26 cellular contexts compared by ENCODE assay signal in genomic region chr6:53353624-53354023, GRCh38. TPM values are rescaled to one million over a fixed set of nuclear protein-coding genes. Genes with fewer than 3 reads are reported as not detected.
DNase-seq lines count a peak whose midpoint lies in the region; ATAC-seq, FAIRE-seq and TF ChIP-seq lines count a peak whose summit lies in the region.
"Had no signal": no experiment of that assay in that cellular context is flagged by ENCODE, and none has a peak within 500 bp of the region (broad histone marks: within the 10 kb centered on the region; RNA-seq: fewer than 3 reads in every experiment).

No MANE protein-coding gene starts in this region.

- H3K9me3 ChIP-seq in mammary epithelial cell (replicated peaks; ENCODE audit: insufficient read depth, low read length) (no peaks in the 10 kb centered on the region), H1 (ENCODE audit: insufficient read depth in 2 of 2, low read depth in 1 of 2, low read length in 1 of 2) (no peaks in the 10 kb centered on the region)
- H3K9me3 ChIP-seq: BE2C; BLaER1 treated with 17β-estradiol and CSF1 and Interleukin-3, amounts not matched to agents 10 nM and 100 nM had no signal

- H3K4me1 Mint-ChIP-seq in MCF 10A (ENCODE audit: insufficient read depth, unreplicated experiment), result peaks cover 15% of the 10 kb centered on the region

- no peak overlapping the region for H4K5ac ChIP-seq in H1 (ENCODE audit: insufficient read length, low read depth, low read length)

- FAIRE-seq in H1 (lab: Jason Lieb, UNC), result no peak
- FAIRE-seq: A204.1, D721Med, GM12878, GM19239 had no signal

- no peak overlapping the region for H4K91ac ChIP-seq in H1 (replicated peaks; ENCODE audit: insufficient read length, low read length)

- TF ChIP-seq CTCF in MCF 10A (IDR thresholded peaks at IDR 0.05; ENCODE audit: unreplicated experiment) (no peak), mammary epithelial cell (conservative IDR thresholded peaks at IDR 0.05 in 1 of 2, IDR thresholded peaks at IDR 0.05 in 1 of 2; ENCODE audit: extremely low read depth in 1 of 2, insufficient read depth in 1 of 2, low read depth in 1 of 2, low read length in 2 of 2) (no peak), H1 (IDR thresholded peaks at IDR 0.05; ENCODE audit: control extremely low read depth in 1 of 3, insufficient read depth in 1 of 3, low read depth in 1 of 3, low read length in 3 of 3) (no peak), fibroblast of villous mesenchyme (IDR thresholded peaks at IDR 0.05; ENCODE audit: insufficient read depth, low read depth, low read length) (no peak), foreskin fibroblast (IDR thresholded peaks at IDR 0.05; ENCODE audit: low read depth, low read length) (no peak)

- H3K23me2 ChIP-seq in H1 (ENCODE audit: low read depth, low read length), result peaks cover 3% of the 10 kb centered on the region; the same call in 1 of the 2 replicates

- no peak overlapping the region for H2BK5ac ChIP-seq in H1 (ENCODE audit: low read depth, low read length)

- ATAC-seq in HG03159 (IDR thresholded peaks at IDR 0.05; ENCODE audit: unreplicated experiment), result no peak
- ATAC-seq: GM12878, GM23338 had no signal

- H3K4me3 ChIP-seq in mammary epithelial cell (replicated peaks in 1 of 3; ENCODE audit: insufficient read depth in 1 of 3, low read depth in 2 of 3, low read length in 3 of 3) (no peak overlapping the region), H1 (ENCODE audit: extremely low read depth in 1 of 4, insufficient read depth in 2 of 4, low read depth in 3 of 4, low read length in 4 of 4) (no peak overlapping the region), fibroblast of villous mesenchyme (ENCODE audit: low read depth, low read length) (no peak overlapping the region), foreskin fibroblast (ENCODE audit: low read depth in 1 of 2, low read length in 2 of 2) (no peak overlapping the region)
- H3K4me3 ChIP-seq: BLaER1 treated with 17β-estradiol and CSF1 and Interleukin-3, amounts not matched to agents 10 nM and 100 nM; GM12878; GM23338 had no signal

- no peak overlapping the region for H3K4me2 ChIP-seq in mammary epithelial cell (ENCODE audit: insufficient read depth, low read depth, low read length)
- H3K4me2 ChIP-seq in H1 (ENCODE audit: insufficient read depth in 1 of 2, low read depth in 2 of 2, low read length in 2 of 2), result no peak overlapping the region
- H3K4me2 ChIP-seq: BLaER1 treated with 17β-estradiol and CSF1 and Interleukin-3, amounts not matched to agents 10 nM and 100 nM; GM23338 had no signal

- no peaks in the 10 kb centered on the region for H3K27me3 Mint-ChIP-seq in MCF 10A (ENCODE audit: insufficient read depth, unreplicated experiment)
- H3K27me3 Mint-ChIP-seq: CD4-positive, alpha-beta T cell had no signal

- peaks cover 8% of the 10 kb centered on the region for H3K36me3 Mint-ChIP-seq in MCF 10A (ENCODE audit: insufficient read depth, unreplicated experiment)
- H3K36me3 Mint-ChIP-seq: CD14-positive monocyte had no signal

- 100% methylated on average over 1 of the region's 1 CpG for WGBS in mammary epithelial cell (ENCODE audit: low coverage, missing lambda C conversion rate)
- WGBS in H1 (ENCODE audit: extremely low coverage in 1 of 2, insufficient coverage in 1 of 2, insufficient read length in 1 of 2, insufficient replicate concordance in 2 of 2, low coverage in 1 of 2, low lambda C conversion rate in 2 of 2, missing lambda C conversion rate in 1 of 2), 2 experiments, result 95% methylated on average over 1 of the region's 1 CpG; no CpG with 5 or more reads in 1 of the 2 experiments

- dilution Hi-C loops in mammary epithelial cell (cut with HindIII; ENCODE audit: low sequenced_read_pairs), result no loop called here

- H3K79me2 ChIP-seq in mammary epithelial cell (ENCODE audit: insufficient read depth, low read length) (peaks cover 1% of the 10 kb centered on the region), H1 (ENCODE audit: control insufficient read depth in 1 of 2, insufficient read depth in 2 of 2, low read length in 2 of 2) (no peaks in the 10 kb centered on the region)

- H2AFZ ChIP-seq in mammary epithelial cell (ENCODE audit: low read depth, low read length) (no peak overlapping the region), H1 (ENCODE audit: low read length) (no peak overlapping the region)
- H2AFZ ChIP-seq: GM23338 had no signal

- POLR2A ChIA-PET in MCF 10A (lab: Yijun Ruan, JAX) (interaction anchor here (1.1 kb wide), 1 partner anchor 93 kb away, joined by 3 read pairs; no protein-coding TSS in a partner anchor), H1 (lab: Charles Lee; ENCODE audit: partially characterized antibody) (no interaction called here)

- H3K4ac ChIP-seq in H1 (replicated peaks; ENCODE audit: insufficient read length, low read depth, low read length), result no peak overlapping the region

- H3K4me3 Mint-ChIP-seq in MCF 10A (ENCODE audit: unreplicated experiment), result no peak overlapping the region
- H3K4me3 Mint-ChIP-seq: CD14-positive monocyte; CD4-positive, alpha-beta T cell; GM23338 had no signal

- in situ Hi-C loops in mammary epithelial cell (cut with MboI; ENCODE audit: low sequenced_read_pairs in 2 of 2), result no loop called here

- H2BK12ac ChIP-seq in H1 (ENCODE audit: low read depth, low read length), result no peak overlapping the region

- TF ChIP-seq RAD21 in H1 (IDR thresholded peaks at IDR 0.05 in 1 of 2, conservative IDR thresholded peaks at IDR 0.05 in 1 of 2; ENCODE audit: low read depth in 2 of 2, low read length in 2 of 2), result no peak

- H3K9ac ChIP-seq in mammary epithelial cell (ENCODE audit: insufficient read depth, low read length) (no peak overlapping the region), H1 (replicated peaks in 1 of 4; ENCODE audit: extremely low read depth in 1 of 4, low read depth in 3 of 4, low read length in 3 of 4) (no peak overlapping the region)
- H3K9ac ChIP-seq: BLaER1 treated with 17β-estradiol and CSF1 and Interleukin-3, amounts not matched to agents 10 nM and 100 nM had no signal

- DNase-seq in MCF 10A (ENCODE audit: unreplicated experiment) (peak; percentile 47), mammary epithelial cell (no peak), H1 (ENCODE audit: low read depth in 1 of 2, low spot score in 2 of 2) (no peak), fibroblast of villous mesenchyme (ENCODE audit: low read depth) (peak; percentile 21), foreskin fibroblast (no peak), AG20443 (ENCODE audit: low spot score) (no peak)
- no peak for DNase-seq in stimulated activated CD4-positive, alpha-beta T cell treated with anti-CD3 and anti-CD28 coated beads, Interleukin-4, amount 100 ng/mL, for 1 hour
- DNase-seq: AML-193; BE2C; CD4-positive, alpha-beta T cell; CD8-positive, alpha-beta memory T cell; DMS 273 treated with DMSO at 0.1 percent for 48 hours; DMS79; EL; GDM1; H7; HCEC 1CT had no signal

- no peak overlapping the region for H3K27ac Mint-ChIP-seq in MCF 10A (ENCODE audit: low read depth, unreplicated experiment)
- H3K27ac Mint-ChIP-seq: CD14-positive monocyte; CD4-positive, alpha-beta T cell; GM23338 had no signal

- H3K79me1 ChIP-seq in H1 (ENCODE audit: low read depth, low read length), result no peaks in the 10 kb centered on the region

- no peak overlapping the region for H2BK20ac ChIP-seq in H1 (ENCODE audit: low read length)

- intact Hi-C loops in MCF 10A (cut with micrococcal nuclease) (no loop called here), mammary epithelial cell (cut with micrococcal nuclease) (no loop called here)

- no peak for TF ChIP-seq POLR2A in H1 (IDR thresholded peaks at IDR 0.05; ENCODE audit: control extremely low read depth in 1 of 2, low read depth in 2 of 2, low read length in 2 of 2)

- no peak overlapping the region for H3K18ac ChIP-seq in H1 (ENCODE audit: extremely low read depth, low read length)

- H2BK120ac ChIP-seq in H1 (replicated peaks; ENCODE audit: low read depth, low read length), result no peak overlapping the region

- H3K27ac ChIP-seq in mammary epithelial cell (ENCODE audit: insufficient read depth, low read depth, low read length) (no peak overlapping the region), H1 (ENCODE audit: low read depth, low read length) (no peak overlapping the region)
- H3K27ac ChIP-seq: 22Rv1; BLaER1 treated with 17β-estradiol and CSF1 and Interleukin-3, amounts not matched to agents 10 nM and 100 nM had no signal

- no peak for TF ChIP-seq EP300 in H1 (IDR thresholded peaks at IDR 0.05; ENCODE audit: borderline replicate concordance in 1 of 2, low read depth in 2 of 2, low read length in 2 of 2)

- no peak overlapping the region for H3K23ac ChIP-seq in H1 (ENCODE audit: insufficient read length)

- no peaks in the 10 kb centered on the region for H3K36me3 ChIP-seq in mammary epithelial cell (ENCODE audit: insufficient read depth, low read length)
- H3K36me3 ChIP-seq in H1 (ENCODE audit: control insufficient read depth in 2 of 4, insufficient read depth in 4 of 4, low read length in 3 of 4), result no peaks in the 10 kb centered on the region
- H3K36me3 ChIP-seq: BE2C; BLaER1 treated with 17β-estradiol and CSF1 and Interleukin-3, amounts not matched to agents 10 nM and 100 nM had no signal

- CTCF ChIA-PET in MCF 10A (lab: Yijun Ruan, JAX) (interaction anchor here (0.7 to 1.0 kb wide), 3 partner anchors 58 to 140 kb away, joined by 3 read pairs; no protein-coding TSS in a partner anchor), mammary epithelial cell (lab: Charles Lee; ENCODE audit: low non-redundant PET) (no interaction called here), H1 (lab: Charles Lee; ENCODE audit: partially characterized antibody) (no interaction called here)

- H4K20me1 ChIP-seq in mammary epithelial cell (ENCODE audit: insufficient read depth, low read length) (no peaks in the 10 kb centered on the region), H1 (replicated peaks in 1 of 2; ENCODE audit: control insufficient read depth in 1 of 2, insufficient read depth in 2 of 2, low read length in 2 of 2) (no peaks in the 10 kb centered on the region)
- H4K20me1 ChIP-seq: BLaER1 treated with 17β-estradiol and CSF1 and Interleukin-3, amounts not matched to agents 10 nM and 100 nM had no signal

- no peaks in the 10 kb centered on the region for H3K9me3 Mint-ChIP-seq in MCF 10A (ENCODE audit: unreplicated experiment)
- H3K9me3 Mint-ChIP-seq: CD14-positive monocyte; CD4-positive, alpha-beta T cell; CD8-positive, alpha-beta memory T cell; GM23338 had no signal

- no peak overlapping the region for H2BK15ac ChIP-seq in H1 (ENCODE audit: low read length)

- no peaks in the 10 kb centered on the region for H3K27me3 ChIP-seq in mammary epithelial cell (ENCODE audit: insufficient read depth, low read length)
- peaks cover 0 to 11% (median 7%) of the 10 kb centered on the region in 4 experiments; a peak in 4 of 7 replicates for H3K27me3 ChIP-seq in H1 (replicated peaks in 1 of 4; ENCODE audit: control insufficient read depth in 3 of 4, extremely low read depth in 1 of 4, insufficient read depth in 3 of 4, low read length in 3 of 4)
- H3K27me3 ChIP-seq: BE2C; BLaER1 treated with 17β-estradiol and CSF1 and Interleukin-3, amounts not matched to agents 10 nM and 100 nM had no signal

- peaks cover 3% of the 10 kb centered on the region for H3K4me1 ChIP-seq in mammary epithelial cell (ENCODE audit: insufficient read depth, low read length)
- H3K4me1 ChIP-seq in H1 (replicated peaks in 1 of 4; ENCODE audit: control insufficient read depth in 3 of 4, insufficient read depth in 4 of 4, low read length in 3 of 4), result peaks cover 0 to 4% (median 0%) of the 10 kb centered on the region in 4 experiments; a peak in 2 of 7 replicates

- BruUV-seq in MCF 10A (replicated peaks; lab: Mats Ljungman, UMichigan) (no TSS peak), mammary epithelial cell (replicated peaks; lab: Mats Ljungman, UMichigan) (no TSS peak)

- H3K14ac ChIP-seq in H1 (ENCODE audit: insufficient read length), result no peak overlapping the region

- H3K56ac ChIP-seq in H1 (replicated peaks; ENCODE audit: insufficient read length, low read depth, low read length), result peak overlapping the region; percentile 17

- no peak overlapping the region for H2AK5ac ChIP-seq in H1 (ENCODE audit: low read depth, low read length)

- no peak overlapping the region for H4K8ac ChIP-seq in H1 (ENCODE audit: extremely low read depth, insufficient read depth, low read length)

RNA-seq across cellular contexts. Expression of gene ELOVL5, which starts 4.9 kb away (rescaled TPM):
- total RNA-seq in MCF 10A (2022) (56.6 and 58.3 TPM in 2 replicates), mammary epithelial cell (10 to 100 TPM; 50.8 to 71.1 TPM), fibroblast of villous mesenchyme (78.0 and 118 TPM in 2 replicates)
- polyA plus RNA-seq in mammary epithelial cell (56.2 TPM), H1 (2011; rRNA removed) (71.4 and 113 TPM in 2 replicates)
- 132 TPM for polyA minus RNA-seq in mammary epithelial cell
- 151 and 156 TPM in 2 replicates for total RNA-seq in H1 (2021; fragmentation: NEBNext Ultra II Directional; extraction: Animal tissue kit (Norgen Biotek cat#: 25700))
- 101 TPM for polyA plus RNA-seq in H1 (2011; cell fraction: cytosol; rRNA removed)
- polyA plus RNA-seq in H1 (2011; cell fraction: nucleus; rRNA removed), result 84.6 TPM
- polyA plus RNA-seq in H1 (2012, experiment 1 of 2), result 96.7 to 148 TPM (median 111 TPM) in 4 replicates
- polyA plus RNA-seq in H1 (2012, experiment 2 of 2), result 32.9 TPM
- 225 TPM for polyA plus RNA-seq in H1 (2013, experiment 1 of 2)
- polyA plus RNA-seq in H1 (2013, experiment 2 of 2), result 246 TPM
- polyA minus RNA-seq in H1 (2011; rRNA and poly(A)+ RNA removed), result 246 and 269 TPM in 2 replicates
- 124 TPM for polyA minus RNA-seq in H1 (2011; cell fraction: cytosol; rRNA and poly(A)+ RNA removed)
- polyA minus RNA-seq in H1 (2011; cell fraction: nucleus; rRNA and poly(A)+ RNA removed), result 98.0 TPM

Comparison
In these comparisons a context has a peak if more than half of its experiments do, and no peak if none do; other contexts are left out.
1. DNase-seq: peak in MCF 10A (single experiment) and fibroblast of villous mesenchyme (single experiment); none in mammary epithelial cell (single experiment), H1 (0 of 2), foreskin fibroblast (0 of 2), AG20443 (single experiment) and stimulated activated CD4-positive, alpha-beta T cell treated with anti-CD3 and anti-CD28 coated beads, Interleukin-4, amount 100 ng/mL, for 1 hour (single experiment).